Comparison of ENCODE assay signal across 9 cellular contexts in the genomic region with DNA sequence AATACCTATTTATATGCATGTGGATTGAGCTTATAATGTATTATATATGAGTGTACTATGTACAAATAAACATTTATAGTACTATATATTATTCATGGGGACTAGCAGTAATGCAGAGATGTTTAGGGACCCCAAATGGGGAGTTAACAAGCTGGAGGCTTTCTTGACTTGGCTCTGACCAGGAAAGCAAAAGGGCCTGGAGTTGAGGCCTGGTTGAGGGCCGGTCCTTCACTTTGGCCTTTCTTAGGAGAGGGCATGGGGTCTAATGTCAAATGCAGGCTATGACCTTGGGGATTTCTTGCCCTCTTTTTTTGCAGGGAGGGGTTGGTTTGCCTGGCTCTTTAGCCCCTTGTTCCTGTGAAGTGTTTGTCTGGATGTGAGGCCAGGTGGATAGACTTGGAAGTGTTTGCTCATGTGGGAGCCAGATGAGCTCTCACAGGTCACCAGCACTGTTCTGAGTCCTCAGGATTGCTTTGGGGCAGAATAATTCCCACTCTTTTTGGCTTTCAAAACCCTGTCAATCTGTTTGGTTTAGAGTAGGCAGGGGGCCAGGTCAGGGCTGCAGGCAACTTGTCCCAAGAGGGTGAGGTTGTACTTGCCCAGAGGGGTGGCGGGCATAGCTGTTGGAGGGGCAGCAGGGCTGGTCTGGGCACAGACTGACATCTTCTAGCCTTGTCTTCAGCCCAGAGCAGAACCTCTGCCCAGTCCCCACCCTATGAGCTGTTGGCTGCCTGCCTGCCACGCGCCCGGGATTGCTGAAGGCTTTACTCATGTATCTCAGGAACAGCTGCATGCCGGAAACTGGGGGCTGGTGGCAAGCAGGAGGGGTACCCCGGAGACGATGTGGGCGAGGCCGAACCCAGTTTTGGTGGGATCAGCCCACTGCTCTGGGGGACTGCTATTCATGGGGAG. TPM values are rescaled to one million over a fixed set of nuclear protein-coding genes. Genes with fewer than 3 reads are reported as not detected.
DNase-seq lines count a peak whose midpoint lies in the region; ATAC-seq, FAIRE-seq and TF ChIP-seq lines count a peak whose summit lies in the region.
"Had no signal": no experiment of that assay in that cellular context is flagged by ENCODE, and none has a peak within 500 bp of the region (broad histone marks: within the 10 kb centered on the region; RNA-seq: fewer than 3 reads in every experiment).

No MANE protein-coding gene starts in this region.

- H3K27me3 Mint-ChIP-seq in Calu3 (ENCODE audit: unreplicated experiment), result no peaks in the 10 kb centered on the region

- H3K27ac ChIP-seq in pancreas, result no peak overlapping the region
- H3K27ac ChIP-seq: KMS-11 had no signal

- peak; percentile 44 for DNase-seq in Calu3
- peak; percentile 77 for DNase-seq in RPMI7951 (ENCODE audit: low read depth)
- peak; percentile 73 for DNase-seq in fibroblast of the aortic adventitia (ENCODE audit: low read depth)
- DNase-seq in pancreas, result peak in 1 of 6 donors; percentile 75
- no peak for DNase-seq in NOMO-1 treated with dmso at 0.1 percent for 144 hours (lab: John Stamatoyannopoulos, UW; ENCODE audit: unreplicated experiment)
- no peak for DNase-seq in 8988T
- no peak for DNase-seq in SKM-1 treated with dmso at 0.1 percent for 144 hours (lab: John Stamatoyannopoulos, UW; ENCODE audit: unreplicated experiment)

- H3K36me3 Mint-ChIP-seq in Calu3 (ENCODE audit: insufficient read depth, unreplicated experiment), result peaks cover 10% of the 10 kb centered on the region

- H3K4me3 ChIP-seq in fibroblast of the aortic adventitia (ENCODE audit: low read depth, low read length) (no peak overlapping the region), pancreas (no peak overlapping the region)

- TF ChIP-seq CTCF in Calu3 (IDR thresholded peaks at IDR 0.05; ENCODE audit: unreplicated experiment) (no peak), fibroblast of the aortic adventitia (IDR thresholded peaks at IDR 0.05; ENCODE audit: insufficient read depth, low read length) (no peak), pancreas (IDR thresholded peaks at IDR 0.05) (no peak)

- H3K4me3 Mint-ChIP-seq in Calu3 (ENCODE audit: low read depth, unreplicated experiment), result no peak overlapping the region

- H3K9me3 ChIP-seq in pancreas, result no peaks in the 10 kb centered on the region

- H3K27me3 ChIP-seq in pancreas, result no peaks in the 10 kb centered on the region

- ATAC-seq in pancreas, result peak; percentile 20 to 68 (median 53)
- no peak for ATAC-seq in HG03378 (IDR thresholded peaks at IDR 0.05; ENCODE audit: unreplicated experiment)

- FAIRE-seq in pancreas (lab: Jason Lieb, UNC), result no peak

- intact Hi-C loops in Calu3 (cut with micrococcal nuclease; ENCODE audit: unreplicated experiment), result no loop called here
- intact Hi-C loops in pancreas (cut with DNase I), result no loop called here

- no peak overlapping the region for H3K27ac Mint-ChIP-seq in Calu3 (ENCODE audit: unreplicated experiment)

- 58 to 59% methylated on average over 10 of the region's 10 CpGs for WGBS in pancreas, 2 donors

- H3K36me3 ChIP-seq in pancreas, result no peaks in the 10 kb centered on the region

- H3K9me3 Mint-ChIP-seq in Calu3 (ENCODE audit: low read depth, unreplicated experiment), result no peaks in the 10 kb centered on the region

- no peaks in the 10 kb centered on the region for H3K4me1 ChIP-seq in pancreas

- CTCF ChIA-PET in Calu3 (lab: Charles Lee), result interaction anchor here (0.6 to 1.3 kb wide), 3 partner anchors 14 to 16 kb away, joined by 3 read pairs; partner anchors contain the start of gene TJAP1

- BruUV-seq in Calu3 (replicated peaks; lab: Mats Ljungman, UMichigan), result no TSS peak

- peaks cover 35% of the 10 kb centered on the region for H3K4me1 Mint-ChIP-seq in Calu3 (ENCODE audit: low read depth, unreplicated experiment)

RNA-seq across cellular contexts. Expression of gene TJAP1, which starts 14.6 kb away (rescaled TPM):
- total RNA-seq in Calu3 (2022) (70.7 and 72.3 TPM in 2 replicates), fibroblast of the aortic adventitia (ENCODE audit: low replicate concordance) (14.2 and 24.4 TPM in 2 replicates), pancreas (10 to 100 TPM; 12.9 to 26.7 (median 15.4) TPM)
- total RNA-seq in RPMI7951 (2014; rRNA removed; shearing (Covaris generic)), result 7.8 and 12.4 TPM in 2 replicates
- polyA plus RNA-seq in pancreas, result 10 to 100 TPM; 43.9 to 44.5 TPM

RNA-seq across cellular contexts. Expression of gene LRRC73, which starts 18.1 kb away (rescaled TPM):
- total RNA-seq in Calu3 (2022), result 0.47 and 0.50 TPM in 2 replicates
- 0.10 and 0.60 TPM in 2 replicates for total RNA-seq in RPMI7951 (2014; rRNA removed; shearing (Covaris generic))
- total RNA-seq in fibroblast of the aortic adventitia (ENCODE audit: low replicate concordance), result 0.63 and 0.98 TPM in 2 replicates
- 1 to 10 TPM in 1 of 6 donors, under 1 TPM in 5; 0.60 to 1.1 (median 0.82) TPM for total RNA-seq in pancreas
- 1 to 10 TPM in 1 of 2 donors, under 1 TPM in 1; 0.38 to 1.5 TPM for polyA plus RNA-seq in pancreas

RNA-seq across cellular contexts. Expression of gene YIPF3, which starts 24.7 kb away (rescaled TPM):
- 127 and 133 TPM in 2 replicates for total RNA-seq in Calu3 (2022)
- 139 and 151 TPM in 2 replicates for total RNA-seq in RPMI7951 (2014; rRNA removed; shearing (Covaris generic))
- total RNA-seq in fibroblast of the aortic adventitia (ENCODE audit: low replicate concordance), result 71.6 and 94.4 TPM in 2 replicates
- total RNA-seq in pancreas, result 10 to 100 TPM; 60.6 to 81.1 (median 69.7) TPM
- 10 to 100 TPM; 60.3 to 92.2 TPM for polyA plus RNA-seq in pancreas

RNA-seq across cellular contexts. Expression of gene POLR1C, which starts 24.9 kb away (rescaled TPM):
- 79.6 and 92.1 TPM in 2 replicates for total RNA-seq in Calu3 (2022)
- 50.7 and 52.3 TPM in 2 replicates for total RNA-seq in RPMI7951 (2014; rRNA removed; shearing (Covaris generic))
- 27.0 and 45.7 TPM in 2 replicates for total RNA-seq in fibroblast of the aortic adventitia (ENCODE audit: low replicate concordance)
- total RNA-seq in pancreas, result 10 to 100 TPM; 10.2 to 20.9 (median 18.8) TPM
- polyA plus RNA-seq in pancreas, result 10 to 100 TPM; 15.7 to 31.3 TPM

RNA-seq across cellular contexts. Expression of gene DLK2, which starts 36.7 kb away (rescaled TPM):
- total RNA-seq in Calu3 (2022), result 0.59 and 0.86 TPM in 2 replicates
- 0.60 and 1.5 TPM in 2 replicates for total RNA-seq in RPMI7951 (2014; rRNA removed; shearing (Covaris generic))
- 0.36 and 0.98 TPM in 2 replicates for total RNA-seq in fibroblast of the aortic adventitia (ENCODE audit: low replicate concordance)
- 1 to 10 TPM in 1 of 6 donors, under 1 TPM in 3, not detected in 2; 0.22 to 1.1 (median 0.34) TPM for total RNA-seq in pancreas
- polyA plus RNA-seq in pancreas, result under 1 TPM; 0.26 to 0.30 TPM

Comparison
In these comparisons a context has a peak if more than half of its experiments do, and no peak if none do; other contexts are left out.
1. DNase-seq: peak in Calu3 (single experiment), RPMI7951 (single experiment) and fibroblast of the aortic adventitia (single experiment); none in NOMO-1 treated with dmso at 0.1 percent for 144 hours (single experiment), 8988T (single experiment) and SKM-1 treated with dmso at 0.1 percent for 144 hours (single experiment).